ENCODE assay signal across 9 cellular contexts in genomic region chr19:17999685-18000479, GRCh38. TPM values are rescaled to one million over a fixed set of nuclear protein-coding genes. Genes with fewer than 3 reads are reported as not detected.
DNase-seq lines count a peak whose midpoint lies in the region; ATAC-seq and TF ChIP-seq lines count a peak whose summit lies in the region.
"Had no signal": no experiment of that assay in that cellular context is flagged by ENCODE, and none has a peak within 500 bp of the region (broad histone marks: within the 10 kb centered on the region; RNA-seq: fewer than 3 reads in every experiment).

No MANE protein-coding gene starts in this region.

- H3K79me2 ChIP-seq in OCI-LY3 (ENCODE audit: low read length) (peaks cover 22% of the 10 kb centered on the region), osteoblast (ENCODE audit: insufficient read depth, low read length) (peaks cover 23% of the 10 kb centered on the region)

- H3K4me3 Mint-ChIP-seq in CD14-positive monocyte: peak overlapping the region in 1 of 2 donors; percentile 62

- H3K9me3 ChIP-seq in OCI-LY3 (ENCODE audit: insufficient read depth, low read length) (no peaks in the 10 kb centered on the region), osteoblast (ENCODE audit: low read depth, low read length) (no peaks in the 10 kb centered on the region)

- peaks cover 2 to 19% of the 10 kb centered on the region in 2 donors for H3K36me3 Mint-ChIP-seq in CD14-positive monocyte

- H3K27me3 ChIP-seq in OCI-LY3 (ENCODE audit: low read depth, low read length) (no peaks in the 10 kb centered on the region), osteoblast (ENCODE audit: insufficient read depth, low read length) (no peaks in the 10 kb centered on the region)

- no peak for ATAC-seq in GM21576 (IDR thresholded peaks at IDR 0.05; ENCODE audit: unreplicated experiment)
- no peak for ATAC-seq in HG02588 (IDR thresholded peaks at IDR 0.05; ENCODE audit: unreplicated experiment)

- H3K4me1 Mint-ChIP-seq in CD14-positive monocyte: peaks cover 29% of the 10 kb centered on the region

- H3K4me1 ChIP-seq in OCI-LY3 (ENCODE audit: low read length): peaks cover 34% of the 10 kb centered on the region
- peaks cover 10% of the 10 kb centered on the region for H3K4me1 ChIP-seq in osteoblast (ENCODE audit: insufficient read depth, low read length)

- H3K9ac ChIP-seq in OCI-LY3 (ENCODE audit: low read length): peak overlapping the region; percentile 80

- H4K20me1 ChIP-seq in OCI-LY3 (ENCODE audit: insufficient read depth, low read length) (no peaks in the 10 kb centered on the region), osteoblast (ENCODE audit: insufficient read depth, low read length) (peaks cover 9% of the 10 kb centered on the region)

- DNase-seq in CD14-positive monocyte (ENCODE audit: low spot score): no peak
- DNase-seq in osteoblast (ENCODE audit: insufficient read length, low spot score, missing footprints): no peak
- DNase-seq in activated gamma-delta T cell (lab: John Stamatoyannopoulos, UW): no peak
- DNase-seq in T-helper 9 cell: no peak

- peak overlapping the region; percentile 95 to 98 (median 96) for H3K27ac Mint-ChIP-seq in CD14-positive monocyte

- intact Hi-C loops in CD14-positive monocyte (cut with micrococcal nuclease): loop anchor here (5.0 kb wide), 2 partner anchors 112 to 143 kb away; partner anchors contain the start of gene RPL18A (in 2 of the 2)

- H3K9me3 Mint-ChIP-seq in CD14-positive monocyte: peaks cover 0 to 2% (median 0%) of the 10 kb centered on the region in 7 donors

- TF ChIP-seq CTCF in CD14-positive monocyte (IDR thresholded peaks at IDR 0.05) (no peak), OCI-LY3 (IDR thresholded peaks at IDR 0.05; ENCODE audit: low read depth, low read length) (no peak), osteoblast (IDR thresholded peaks at IDR 0.05; ENCODE audit: extremely low read depth, low read depth, low read length) (no peak)

- peaks cover 2 to 10% (median 6%) of the 10 kb centered on the region in 3 donors for H3K27me3 Mint-ChIP-seq in CD14-positive monocyte (ENCODE audit: low read depth in 3 of 3)

- H3K4me3 ChIP-seq in OCI-LY3 (ENCODE audit: low read length) (peak overlapping the region; percentile 82), osteoblast (ENCODE audit: insufficient read depth, low read length) (peak overlapping the region; percentile 79)

- H3K27ac ChIP-seq in OCI-LY3 (ENCODE audit: low read length) (peak overlapping the region; percentile 59), cingulate gyrus (ENCODE audit: low read depth, low read length) (peak overlapping the region; percentile 81), osteoblast (ENCODE audit: low read depth, low read length) (peak overlapping the region; percentile 27)

- H3K4me2 ChIP-seq in OCI-LY3 (ENCODE audit: low read length) (peak overlapping the region; percentile 96), osteoblast (ENCODE audit: insufficient read depth, low read length) (peak overlapping the region; percentile 80)

- H2AFZ ChIP-seq in OCI-LY3 (ENCODE audit: low read depth, low read length): no peak overlapping the region
- peak overlapping the region; percentile 56 for H2AFZ ChIP-seq in osteoblast (ENCODE audit: low read length)

- H3K36me3 ChIP-seq in OCI-LY3 (replicated peaks; ENCODE audit: low read depth, low read length): peaks cover 3% of the 10 kb centered on the region
- H3K36me3 ChIP-seq in osteoblast (ENCODE audit: insufficient read depth, low read length): no peaks in the 10 kb centered on the region

RNA-seq across cellular contexts. Expression of gene ARRDC2, which starts 8.1 kb away (rescaled TPM):
- 10 to 100 TPM; 13.8 to 23.9 TPM for polyA plus RNA-seq in CD14-positive monocyte
- 15.9 and 22.4 TPM in 2 replicates for total RNA-seq in osteoblast

RNA-seq across cellular contexts. Expression of gene KCNN1, which starts 33.0 kb away (rescaled TPM):
- polyA plus RNA-seq in CD14-positive monocyte: not detected
- total RNA-seq in osteoblast: under 0.01 TPM in 1 of 2 replicates, not detected in the other
- total RNA-seq: epithelial cell of proximal tubule had no signal

Comparison
In these comparisons a context has a peak if more than half of its experiments do, and no peak if none do; other contexts are left out.
1. H3K27ac ChIP-seq: peak in every context shown above with its lines; median percentile 81 in cingulate gyrus; 59 in OCI-LY3; 27 in osteoblast.